In the genomic region with DNA sequence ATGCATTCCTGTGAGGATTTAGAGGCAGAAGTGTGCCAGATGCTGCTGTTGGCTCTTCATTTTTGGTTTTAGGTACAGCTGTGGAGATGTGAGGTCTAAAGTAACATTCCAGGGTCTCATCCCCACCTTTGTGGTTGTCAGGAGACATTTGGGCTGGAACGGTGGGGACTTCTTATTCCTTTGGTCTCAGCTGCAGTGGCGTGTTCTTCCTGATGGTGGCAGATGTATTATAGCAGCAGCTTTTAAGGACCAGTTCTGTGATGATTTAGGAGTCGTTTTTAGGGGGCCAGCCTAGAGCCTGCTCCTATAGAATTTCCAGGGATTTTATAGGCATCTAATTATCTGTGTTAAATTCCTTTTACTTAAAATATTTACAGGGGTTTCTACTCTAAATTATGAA, we compare ENCODE assay signal across 8 cellular contexts.
A peak's percentile ranks its signal among the peaks of the same experiment; 100 is the strongest.
DNase-seq lines count a peak whose midpoint lies in the region; ATAC-seq and TF ChIP-seq lines count a peak whose summit lies in the region.

No MANE protein-coding gene starts in this region.

- TF ChIP-seq POLR2A in body of pancreas (IDR thresholded peaks at IDR 0.05): no peak

- H2AK5ac ChIP-seq in trophoblast cell (ENCODE audit: low read length): no peak overlapping the region

- H3K36me3 Mint-ChIP-seq in activated CD4-positive, alpha-beta memory T cell treated with anti-CD3 and anti-CD28 coated beads for 36 hours: no peaks in the 10 kb centered on the region
- no peaks in the 10 kb centered on the region for H3K36me3 Mint-ChIP-seq in activated CD4-positive, alpha-beta memory T cell treated with anti-CD3 and anti-CD28 coated beads, Interleukin-2, amount 10 ng/mL, durations not matched to agents 7 days and 5 days (ENCODE audit: low read depth)

- H3K27me3 ChIP-seq in body of pancreas: no peaks in the 10 kb centered on the region
- no peaks in the 10 kb centered on the region for H3K27me3 ChIP-seq in trophoblast cell (ENCODE audit: insufficient read depth, low read length)

- TF ChIP-seq EP300 in Ishikawa (IDR thresholded peaks at IDR 0.05; ENCODE audit: borderline replicate concordance): no peak

- TF ChIP-seq CTCF in body of pancreas (IDR thresholded peaks at IDR 0.05): peak in 6 of 7 experiments; percentile 9 to 35 (median 34)

- ATAC-seq in body of pancreas: no peak
- ATAC-seq in GM18909 (IDR thresholded peaks at IDR 0.05; ENCODE audit: poor library complexity, unreplicated experiment): no peak

- H3K9me3 Mint-ChIP-seq in activated CD4-positive, alpha-beta memory T cell treated with anti-CD3 and anti-CD28 coated beads for 36 hours: no peaks in the 10 kb centered on the region
- H3K9me3 Mint-ChIP-seq in activated CD4-positive, alpha-beta memory T cell treated with anti-CD3 and anti-CD28 coated beads, Interleukin-2, amount 10 ng/mL, durations not matched to agents 7 days and 5 days: no peaks in the 10 kb centered on the region

- DNase-seq in activated CD4-positive, alpha-beta memory T cell treated with anti-CD3 and anti-CD28 coated beads for 36 hours: peak; percentile 18
- DNase-seq in activated CD4-positive, alpha-beta memory T cell treated with anti-CD3 and anti-CD28 coated beads, Interleukin-2, amount 10 ng/mL, durations not matched to agents 7 days and 5 days: no peak
- peak in 3 of 4 donors; percentile 10 to 35 (median 12) for DNase-seq in body of pancreas
- peak in 1 of 2 donors; percentile 9 for DNase-seq in trophoblast cell
- DNase-seq in NCI-H1092 (lab: John Stamatoyannopoulos, UW): no peak
- DNase-seq in NK-92 (lab: John Stamatoyannopoulos, UW; ENCODE audit: unreplicated experiment): no peak

- H3K27ac ChIP-seq in body of pancreas (no peak overlapping the region), trophoblast cell (ENCODE audit: low read depth, low read length) (no peak overlapping the region)

- H3K9me3 ChIP-seq in body of pancreas (no peaks in the 10 kb centered on the region), trophoblast cell (ENCODE audit: insufficient read depth, low read depth, low read length) (peaks cover 2% of the 10 kb centered on the region)

- no peak overlapping the region for H4K91ac ChIP-seq in trophoblast cell (ENCODE audit: low read depth, low read length)

- no peak overlapping the region for H2BK120ac ChIP-seq in trophoblast cell (ENCODE audit: insufficient read depth, low read length, poor library complexity)

- 6 to 14% methylated on average over 3 of the region's 3 CpGs for WGBS in body of pancreas, 2 donors
- WGBS in trophoblast cell (ENCODE audit: extremely low coverage, insufficient coverage, insufficient read length): no CpG with 5 or more reads among the region's 3 CpGs

- H3K36me3 ChIP-seq in body of pancreas (replicated peaks in 1 of 2; ENCODE audit: insufficient read depth in 1 of 2, low read depth in 2 of 2): no peaks in the 10 kb centered on the region
- no peaks in the 10 kb centered on the region for H3K36me3 ChIP-seq in trophoblast cell (ENCODE audit: control insufficient read depth in 1 of 2, insufficient read depth in 2 of 2, low read length in 2 of 2)

- no peak overlapping the region for H3K27ac Mint-ChIP-seq in activated CD4-positive, alpha-beta memory T cell treated with anti-CD3 and anti-CD28 coated beads for 36 hours
- H3K27ac Mint-ChIP-seq in activated CD4-positive, alpha-beta memory T cell treated with anti-CD3 and anti-CD28 coated beads, Interleukin-2, amount 10 ng/mL, durations not matched to agents 7 days and 5 days: no peak overlapping the region

- POLR2A ChIA-PET in activated CD4-positive, alpha-beta memory T cell treated with anti-CD3 and anti-CD28 coated beads for 36 hours (lab: Charles Lee): no interaction called here
- POLR2A ChIA-PET in activated CD4-positive, alpha-beta memory T cell treated with anti-CD3 and anti-CD28 coated beads, Interleukin-2, amount 10 ng/mL, durations not matched to agents 7 days and 5 days (lab: Charles Lee): no interaction called here

- no peak overlapping the region for H2AFZ ChIP-seq in trophoblast cell (ENCODE audit: insufficient read depth, low read length, poor library complexity)

- no peaks in the 10 kb centered on the region for H3K79me2 ChIP-seq in trophoblast cell (ENCODE audit: control insufficient read depth, insufficient read depth, low read length, poor library complexity)

- intact Hi-C loops in activated CD4-positive, alpha-beta memory T cell treated with anti-CD3 and anti-CD28 coated beads for 36 hours (cut with micrococcal nuclease): no loop called here
- intact Hi-C loops in body of pancreas (cut with DNase I): no loop called here

- H2BK12ac ChIP-seq in trophoblast cell (ENCODE audit: low read length): no peak overlapping the region

- H3K4me3 ChIP-seq in body of pancreas (no peak overlapping the region), trophoblast cell (ENCODE audit: low read depth, low read length) (no peak overlapping the region)

- H3K79me1 ChIP-seq in trophoblast cell (ENCODE audit: low read length): no peaks in the 10 kb centered on the region

- H3K18ac ChIP-seq in trophoblast cell (ENCODE audit: low read length): no peak overlapping the region

- H3K9ac ChIP-seq in trophoblast cell (ENCODE audit: low read length): peak overlapping the region; percentile 53

- TF ChIP-seq RAD21 in Ishikawa (IDR thresholded peaks at IDR 0.05; ENCODE audit: low read depth): peak; percentile 10; the same call in 1 of the 2 replicates

- H4K12ac ChIP-seq in trophoblast cell (ENCODE audit: low read depth, low read length): no peak overlapping the region

- H2BK5ac ChIP-seq in trophoblast cell (ENCODE audit: low read depth, low read length, poor library complexity): no peak overlapping the region

- H3K4me1 ChIP-seq in body of pancreas (no peaks in the 10 kb centered on the region), trophoblast cell (ENCODE audit: control insufficient read depth in 1 of 2, insufficient read depth in 2 of 2, low read length in 2 of 2) (peaks cover 0 to 4% of the 10 kb centered on the region in 2 experiments)

- no peaks in the 10 kb centered on the region for H3K4me1 Mint-ChIP-seq in activated CD4-positive, alpha-beta memory T cell treated with anti-CD3 and anti-CD28 coated beads for 36 hours (ENCODE audit: low read depth)
- no peaks in the 10 kb centered on the region for H3K4me1 Mint-ChIP-seq in activated CD4-positive, alpha-beta memory T cell treated with anti-CD3 and anti-CD28 coated beads, Interleukin-2, amount 10 ng/mL, durations not matched to agents 7 days and 5 days

- no peak overlapping the region for H4K8ac ChIP-seq in trophoblast cell (ENCODE audit: low read depth, low read length)

- H3K23ac ChIP-seq in trophoblast cell (ENCODE audit: low read length): no peak overlapping the region

- H3K4me3 Mint-ChIP-seq in activated CD4-positive, alpha-beta memory T cell treated with anti-CD3 and anti-CD28 coated beads for 36 hours: no peak overlapping the region
- no peak overlapping the region for H3K4me3 Mint-ChIP-seq in activated CD4-positive, alpha-beta memory T cell treated with anti-CD3 and anti-CD28 coated beads, Interleukin-2, amount 10 ng/mL, durations not matched to agents 7 days and 5 days

- H3K4ac ChIP-seq in trophoblast cell (ENCODE audit: low read depth, low read length): no peak overlapping the region

- H3K27me3 Mint-ChIP-seq in activated CD4-positive, alpha-beta memory T cell treated with anti-CD3 and anti-CD28 coated beads for 36 hours: no peaks in the 10 kb centered on the region
- H3K27me3 Mint-ChIP-seq in activated CD4-positive, alpha-beta memory T cell treated with anti-CD3 and anti-CD28 coated beads, Interleukin-2, amount 10 ng/mL, durations not matched to agents 7 days and 5 days: no peaks in the 10 kb centered on the region

- CTCF ChIA-PET in activated CD4-positive, alpha-beta memory T cell treated with anti-CD3 and anti-CD28 coated beads for 36 hours (lab: Charles Lee): interaction anchor here (1.9 kb wide), 1 partner anchor 231 kb away, joined by 5 read pairs; no protein-coding TSS in a partner anchor
- CTCF ChIA-PET in activated CD4-positive, alpha-beta memory T cell treated with anti-CD3 and anti-CD28 coated beads, Interleukin-2, amount 10 ng/mL, durations not matched to agents 7 days and 5 days (lab: Charles Lee): no interaction called here

- no peak overlapping the region for H3K14ac ChIP-seq in trophoblast cell (ENCODE audit: low read length)

- no peak overlapping the region for H3K4me2 ChIP-seq in trophoblast cell (ENCODE audit: low read length)

TF ChIP-seq in Ishikawa, 13 proteins besides CTCF, POLR2A, EP300 and RAD21:
- TF ChIP-seq TCF12 (IDR thresholded peaks at IDR 0.05; ENCODE audit: low read depth) (no peak), USF1 (IDR thresholded peaks at IDR 0.05) (no peak), FOXM1 (IDR thresholded peaks at IDR 0.05; ENCODE audit: borderline replicate concordance, low read depth) (no peak), CREB1 (IDR thresholded peaks at IDR 0.05; ENCODE audit: low read depth) (no peak), CEBPB (IDR thresholded peaks at IDR 0.05) (no peak), NFIC (IDR thresholded peaks at IDR 0.05) (no peak)
- TF ChIP-seq, protein P1, sequence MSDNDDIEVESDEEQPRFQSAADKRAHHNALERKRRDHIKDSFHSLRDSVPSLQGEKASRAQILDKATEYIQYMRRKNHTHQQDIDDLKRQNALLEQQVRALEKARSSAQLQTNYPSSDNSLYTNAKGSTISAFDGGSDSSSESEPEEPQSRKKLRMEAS (IDR thresholded peaks at IDR 0.05): no peak

Comparison
In these comparisons a context has a peak if more than half of its experiments do, and no peak if none do; other contexts are left out.
1. DNase-seq: peak in activated CD4-positive, alpha-beta memory T cell treated with anti-CD3 and anti-CD28 coated beads for 36 hours (single experiment) and body of pancreas (3 of 4); none in activated CD4-positive, alpha-beta memory T cell treated with anti-CD3 and anti-CD28 coated beads, Interleukin-2, amount 10 ng/mL, durations not matched to agents 7 days and 5 days (single experiment), NCI-H1092 (single experiment) and NK-92 (single experiment).